In genomic region chr7:139799586-139799985, GRCh38 we compare ENCODE assay signal across 11 cellular contexts. TPM values are rescaled to one million over a fixed set of nuclear protein-coding genes. Genes with fewer than 3 reads are reported as not detected.
A peak's percentile ranks its signal among the peaks of the same experiment; 100 is the strongest.
DNase-seq lines count a peak whose midpoint lies in the region; ATAC-seq and TF ChIP-seq lines count a peak whose summit lies in the region.
"Had no signal": no experiment of that assay in that cellular context is flagged by ENCODE, and none has a peak within 500 bp of the region (broad histone marks: within the 10 kb centered on the region; RNA-seq: fewer than 3 reads in every experiment).

No MANE protein-coding gene starts in this region.

- peak; percentile 47 for ATAC-seq in GM21825 (IDR thresholded peaks at IDR 0.05; ENCODE audit: unreplicated experiment)
- ATAC-seq in heart right ventricle, result peak in 6 of 8 donors; percentile 42 to 77 (median 60)
- ATAC-seq in GM21526 (IDR thresholded peaks at IDR 0.05; ENCODE audit: low FRiP score, unreplicated experiment), result no peak
- ATAC-seq in HG02970 (IDR thresholded peaks at IDR 0.05; ENCODE audit: low FRiP score, unreplicated experiment), result no peak

- intact Hi-C loops in heart right ventricle (cut with DNase I), result no loop called here

- 67 to 69% methylated on average over 2 of the region's 2 CpGs for WGBS in heart right ventricle, 2 donors

- H3K27me3 ChIP-seq in heart right ventricle, result no peaks in the 10 kb centered on the region

- peaks cover 0 to 16% (median 0%) of the 10 kb centered on the region in 9 donors for H3K4me1 ChIP-seq in heart right ventricle

- peaks cover 0 to 10% (median 0%) of the 10 kb centered on the region in 11 donors for H3K9me3 ChIP-seq in heart right ventricle
- H3K9me3 ChIP-seq: thoracic aorta had no signal

- H3K4me3 ChIP-seq in AG10803 (ENCODE audit: low read length) (no peak overlapping the region), heart right ventricle (no peak overlapping the region)
- H3K4me3 ChIP-seq: thoracic aorta had no signal

- H3K36me3 ChIP-seq in heart right ventricle, result no peaks in the 10 kb centered on the region
- H3K36me3 ChIP-seq: thoracic aorta had no signal

- no peak overlapping the region for H3K27ac ChIP-seq in heart right ventricle
- H3K27ac ChIP-seq: thoracic aorta had no signal

- TF ChIP-seq CTCF in AG10803 (conservative IDR thresholded peaks at IDR 0.05; ENCODE audit: low read length) (no peak), heart right ventricle (IDR thresholded peaks at IDR 0.05) (no peak)

- DNase-seq in AG10803 (ENCODE audit: low read depth) (peak; percentile 60), SIG-M5 (lab: John Stamatoyannopoulos, UW) (peak; percentile 33), heart right ventricle (no peak), iPS-NIHi7 (ENCODE audit: extremely low spot score) (no peak)
- DNase-seq in activated CD4-positive, alpha-beta T cell treated with anti-CD3 and anti-CD28 coated beads, Interleukin-2, amount 50 U/mL, for 1 hour, result no peak
- DNase-seq: DMS79, NCI-H187 treated with DMSO at 0.1 percent for 48 hours had no signal

RNA-seq across cellular contexts. Expression of gene HIPK2, which starts 21.8 kb away (rescaled TPM):
- total RNA-seq in heart right ventricle, result 100 to 1,000 TPM in 9 of 10 donors, 10 to 100 TPM in 1; 99.4 to 203 (median 136) TPM
- polyA plus RNA-seq in heart right ventricle, result 10 to 100 TPM; 19.7 to 29.3 TPM

RNA-seq across cellular contexts. Expression of gene TBXAS1, which starts 29.5 kb away (rescaled TPM):
- total RNA-seq in heart right ventricle, result 10 to 100 TPM in 1 of 10 donors, 1 to 10 TPM in 9; 1.7 to 17.7 (median 3.7) TPM
- polyA plus RNA-seq in heart right ventricle, result 1 to 10 TPM; 2.5 to 4.8 TPM

Comparison
In these comparisons a context has a peak if more than half of its experiments do, and no peak if none do; other contexts are left out.
1. DNase-seq: peak in AG10803 (single experiment) and SIG-M5 (single experiment); none in heart right ventricle (0 of 2), iPS-NIHi7 (single experiment) and activated CD4-positive, alpha-beta T cell treated with anti-CD3 and anti-CD28 coated beads, Interleukin-2, amount 50 U/mL, for 1 hour (single experiment).
2. ATAC-seq: peak in GM21825 (single experiment) and heart right ventricle (6 of 8); none in GM21526 (single experiment) and HG02970 (single experiment).